Comparison of ENCODE assay signal across 1 cellular context in genomic region chrX:69387559-69388487, GRCh38.
TF ChIP-seq lines count a peak whose summit lies in the region.

No MANE protein-coding gene starts in this region.

TF ChIP-seq in HEK293, 187 proteins besides CTCF, POLR2A, EP300 and RAD21 (continued from another document):
- no peak for TF ChIP-seq INSM2 (tag by site-specific recombination; IDR thresholded peaks at IDR 0.05)
